In the genomic region with DNA sequence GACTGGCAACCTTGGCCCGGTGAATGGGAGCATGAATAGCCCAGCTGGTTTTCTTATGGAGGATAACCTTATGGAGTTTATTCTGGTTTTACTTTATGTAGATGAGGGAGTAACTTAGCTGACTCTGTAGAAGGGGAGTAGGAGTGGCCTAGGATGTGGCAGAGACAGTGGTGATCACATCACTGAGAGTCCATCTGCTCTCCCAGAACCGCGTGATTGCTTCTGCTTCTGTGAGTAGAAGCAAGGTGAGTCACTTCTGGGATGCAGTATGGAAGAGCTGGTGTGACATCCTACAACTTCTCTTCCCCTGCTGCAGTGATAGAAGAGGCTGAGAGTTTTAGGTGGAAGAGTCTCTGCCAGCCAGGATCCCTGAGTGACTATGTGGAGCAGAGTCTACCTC, we compare ENCODE assay signal across 2 cellular contexts.
TF ChIP-seq lines count a peak whose summit lies in the region.

No MANE protein-coding gene starts in this region.

TF ChIP-seq in GM23338, 12 proteins besides CTCF, POLR2A, EP300 and RAD21 (continued from another document):
- no peak for TF ChIP-seq ZNF331 (CRISPR knock-in tag; IDR thresholded peaks at IDR 0.05; ENCODE audit: low read depth)
- TF ChIP-seq STAT1 (IDR thresholded peaks at IDR 0.05; ENCODE audit: unreplicated experiment) = no peak
- no peak for TF ChIP-seq EZH2 (IDR thresholded peaks at IDR 0.05; ENCODE audit: low read depth, unreplicated experiment)
- no peak for TF ChIP-seq NANOG (IDR thresholded peaks at IDR 0.05; ENCODE audit: borderline replicate concordance)
- TF ChIP-seq, protein P1, sequence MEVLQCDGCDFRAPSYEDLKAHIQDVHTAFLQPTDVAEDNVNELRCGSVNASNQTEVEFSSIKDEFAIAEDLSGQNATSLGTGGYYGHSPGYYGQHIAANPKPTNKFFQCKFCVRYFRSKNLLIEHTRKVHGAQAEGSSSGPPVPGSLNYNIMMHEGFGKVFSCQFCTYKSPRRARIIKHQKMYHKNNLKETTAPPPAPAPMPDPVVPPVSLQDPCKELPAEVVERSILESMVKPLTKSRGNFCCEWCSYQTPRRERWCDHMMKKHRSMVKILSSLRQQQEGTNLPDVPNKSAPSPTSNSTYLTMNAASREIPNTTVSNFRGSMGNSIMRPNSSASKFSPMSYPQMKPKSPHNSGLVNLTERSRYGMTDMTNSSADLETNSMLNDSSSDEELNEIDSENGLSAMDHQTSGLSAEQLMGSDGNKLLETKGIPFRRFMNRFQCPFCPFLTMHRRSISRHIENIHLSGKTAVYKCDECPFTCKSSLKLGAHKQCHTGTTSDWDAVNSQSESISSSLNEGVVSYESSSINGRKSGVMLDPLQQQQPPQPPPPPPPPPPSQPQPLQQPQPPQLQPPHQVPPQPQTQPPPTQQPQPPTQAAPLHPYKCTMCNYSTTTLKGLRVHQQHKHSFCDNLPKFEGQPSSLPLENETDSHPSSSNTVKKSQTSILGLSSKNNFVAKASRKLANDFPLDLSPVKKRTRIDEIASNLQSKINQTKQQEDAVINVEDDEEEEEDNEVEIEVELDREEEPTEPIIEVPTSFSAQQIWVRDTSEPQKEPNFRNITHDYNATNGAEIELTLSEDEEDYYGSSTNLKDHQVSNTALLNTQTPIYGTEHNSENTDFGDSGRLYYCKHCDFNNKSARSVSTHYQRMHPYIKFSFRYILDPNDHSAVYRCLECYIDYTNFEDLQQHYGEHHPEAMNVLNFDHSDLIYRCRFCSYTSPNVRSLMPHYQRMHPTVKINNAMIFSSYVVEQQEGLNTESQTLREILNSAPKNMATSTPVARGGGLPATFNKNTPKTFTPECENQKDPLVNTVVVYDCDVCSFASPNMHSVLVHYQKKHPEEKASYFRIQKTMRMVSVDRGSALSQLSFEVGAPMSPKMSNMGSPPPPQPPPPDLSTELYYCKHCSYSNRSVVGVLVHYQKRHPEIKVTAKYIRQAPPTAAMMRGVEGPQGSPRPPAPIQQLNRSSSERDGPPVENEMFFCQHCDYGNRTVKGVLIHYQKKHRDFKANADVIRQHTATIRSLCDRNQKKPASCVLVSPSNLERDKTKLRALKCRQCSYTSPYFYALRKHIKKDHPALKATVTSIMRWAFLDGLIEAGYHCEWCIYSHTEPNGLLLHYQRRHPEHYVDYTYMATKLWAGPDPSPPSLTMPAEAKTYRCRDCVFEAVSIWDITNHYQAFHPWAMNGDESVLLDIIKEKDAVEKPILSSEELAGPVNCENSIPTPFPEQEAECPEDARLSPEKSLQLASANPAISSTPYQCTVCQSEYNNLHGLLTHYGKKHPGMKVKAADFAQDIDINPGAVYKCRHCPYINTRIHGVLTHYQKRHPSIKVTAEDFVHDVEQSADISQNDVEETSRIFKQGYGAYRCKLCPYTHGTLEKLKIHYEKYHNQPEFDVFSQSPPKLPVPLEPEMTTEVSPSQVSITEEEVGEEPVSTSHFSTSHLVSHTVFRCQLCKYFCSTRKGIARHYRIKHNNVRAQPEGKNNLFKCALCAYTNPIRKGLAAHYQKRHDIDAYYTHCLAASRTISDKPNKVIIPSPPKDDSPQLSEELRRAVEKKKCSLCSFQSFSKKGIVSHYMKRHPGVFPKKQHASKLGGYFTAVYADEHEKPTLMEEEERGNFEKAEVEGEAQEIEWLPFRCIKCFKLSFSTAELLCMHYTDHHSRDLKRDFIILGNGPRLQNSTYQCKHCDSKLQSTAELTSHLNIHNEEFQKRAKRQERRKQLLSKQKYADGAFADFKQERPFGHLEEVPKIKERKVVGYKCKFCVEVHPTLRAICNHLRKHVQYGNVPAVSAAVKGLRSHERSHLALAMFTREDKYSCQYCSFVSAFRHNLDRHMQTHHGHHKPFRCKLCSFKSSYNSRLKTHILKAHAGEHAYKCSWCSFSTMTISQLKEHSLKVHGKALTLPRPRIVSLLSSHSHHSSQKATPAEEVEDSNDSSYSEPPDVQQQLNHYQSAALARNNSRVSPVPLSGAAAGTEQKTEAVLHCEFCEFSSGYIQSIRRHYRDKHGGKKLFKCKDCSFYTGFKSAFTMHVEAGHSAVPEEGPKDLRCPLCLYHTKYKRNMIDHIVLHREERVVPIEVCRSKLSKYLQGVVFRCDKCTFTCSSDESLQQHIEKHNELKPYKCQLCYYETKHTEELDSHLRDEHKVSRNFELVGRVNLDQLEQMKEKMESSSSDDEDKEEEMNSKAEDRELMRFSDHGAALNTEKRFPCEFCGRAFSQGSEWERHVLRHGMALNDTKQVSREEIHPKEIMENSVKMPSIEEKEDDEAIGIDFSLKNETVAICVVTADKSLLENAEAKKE (CRISPR knock-in tag; IDR thresholded peaks at IDR 0.05) = no peak
- no peak for TF ChIP-seq EZH2phosphoT487 (IDR thresholded peaks at IDR 0.05; ENCODE audit: unreplicated experiment)
- TF ChIP-seq ETS1 (IDR thresholded peaks at IDR 0.05) = no peak
- no peak for TF ChIP-seq JUNB (IDR thresholded peaks at IDR 0.05; ENCODE audit: unreplicated experiment)
- TF ChIP-seq, protein P2, sequence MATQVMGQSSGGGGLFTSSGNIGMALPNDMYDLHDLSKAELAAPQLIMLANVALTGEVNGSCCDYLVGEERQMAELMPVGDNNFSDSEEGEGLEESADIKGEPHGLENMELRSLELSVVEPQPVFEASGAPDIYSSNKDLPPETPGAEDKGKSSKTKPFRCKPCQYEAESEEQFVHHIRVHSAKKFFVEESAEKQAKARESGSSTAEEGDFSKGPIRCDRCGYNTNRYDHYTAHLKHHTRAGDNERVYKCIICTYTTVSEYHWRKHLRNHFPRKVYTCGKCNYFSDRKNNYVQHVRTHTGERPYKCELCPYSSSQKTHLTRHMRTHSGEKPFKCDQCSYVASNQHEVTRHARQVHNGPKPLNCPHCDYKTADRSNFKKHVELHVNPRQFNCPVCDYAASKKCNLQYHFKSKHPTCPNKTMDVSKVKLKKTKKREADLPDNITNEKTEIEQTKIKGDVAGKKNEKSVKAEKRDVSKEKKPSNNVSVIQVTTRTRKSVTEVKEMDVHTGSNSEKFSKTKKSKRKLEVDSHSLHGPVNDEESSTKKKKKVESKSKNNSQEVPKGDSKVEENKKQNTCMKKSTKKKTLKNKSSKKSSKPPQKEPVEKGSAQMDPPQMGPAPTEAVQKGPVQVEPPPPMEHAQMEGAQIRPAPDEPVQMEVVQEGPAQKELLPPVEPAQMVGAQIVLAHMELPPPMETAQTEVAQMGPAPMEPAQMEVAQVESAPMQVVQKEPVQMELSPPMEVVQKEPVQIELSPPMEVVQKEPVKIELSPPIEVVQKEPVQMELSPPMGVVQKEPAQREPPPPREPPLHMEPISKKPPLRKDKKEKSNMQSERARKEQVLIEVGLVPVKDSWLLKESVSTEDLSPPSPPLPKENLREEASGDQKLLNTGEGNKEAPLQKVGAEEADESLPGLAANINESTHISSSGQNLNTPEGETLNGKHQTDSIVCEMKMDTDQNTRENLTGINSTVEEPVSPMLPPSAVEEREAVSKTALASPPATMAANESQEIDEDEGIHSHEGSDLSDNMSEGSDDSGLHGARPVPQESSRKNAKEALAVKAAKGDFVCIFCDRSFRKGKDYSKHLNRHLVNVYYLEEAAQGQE (IDR thresholded peaks at IDR 0.05; ENCODE audit: unreplicated experiment) = no peak
- TF ChIP-seq ZNF114 (CRISPR knock-in tag; IDR thresholded peaks at IDR 0.05) = no peak
TF ChIP-seq in GM23338: peak in this region for 0.

TF ChIP-seq in HepG2, 621 proteins besides CTCF, POLR2A, EP300 and RAD21:
- TF ChIP-seq TRIM22 (IDR thresholded peaks at IDR 0.05) (no peak), BCL6 (CRISPR knock-in tag; IDR thresholded peaks at IDR 0.05) (no peak), XRCC5 (optimal IDR thresholded peaks at IDR 0.05; ENCODE audit: low read length) (no peak), ZNF556 (CRISPR knock-in tag; IDR thresholded peaks at IDR 0.05; ENCODE audit: borderline replicate concordance) (no peak), SPEN (CRISPR knock-in tag; IDR thresholded peaks at IDR 0.05; ENCODE audit: low read depth) (no peak), ZNF274 (CRISPR knock-in tag; IDR thresholded peaks at IDR 0.05) (no peak)
